In genomic region chr19:52296400-52296772, GRCh38 we compare ENCODE assay signal across 9 cellular contexts. TPM values are rescaled to one million over a fixed set of nuclear protein-coding genes. Genes with fewer than 3 reads are reported as not detected.
A peak's percentile ranks its signal among the peaks of the same experiment; 100 is the strongest.
DNase-seq lines count a peak whose midpoint lies in the region; ATAC-seq, FAIRE-seq and TF ChIP-seq lines count a peak whose summit lies in the region.
"Had no signal": no experiment of that assay in that cellular context is flagged by ENCODE, and none has a peak within 500 bp of the region (broad histone marks: within the 10 kb centered on the region; RNA-seq: fewer than 3 reads in every experiment).

No MANE protein-coding gene starts in this region.

- intact Hi-C loops in OCI-LY7 (cut with micrococcal nuclease; ENCODE audit: unreplicated experiment) = loop anchor here (2.0 kb wide), 1 partner anchor 268 kb away; the partner anchor contains the start of gene ZNF614
- intact Hi-C loops in endothelial cell of umbilical vein (cut with micrococcal nuclease) = loop anchor here (2.0 kb wide), 1 partner anchor 40 kb away; the partner anchor contains the start of gene ZNF610

- CTCF ChIA-PET in OCI-LY7 (lab: Charles Lee; ENCODE audit: unreplicated experiment) = no interaction called here
- CTCF ChIA-PET in endothelial cell of umbilical vein (lab: Charles Lee) = no interaction called here

- H3K4me3 ChIP-seq in OCI-LY7 (ENCODE audit: low read depth, low read length, poor library complexity, severe bottlenecking) (peak overlapping the region; percentile 93), endothelial cell of umbilical vein (replicated peaks in 1 of 3; ENCODE audit: insufficient read depth in 1 of 3, low read depth in 1 of 3, low read length in 3 of 3) (peak overlapping the region; percentile 30 to 66 (median 58)), neuronal stem cell (ENCODE audit: low read length in 2 of 2) (peak overlapping the region; percentile 80 to 97)

- H4K8ac ChIP-seq in neuronal stem cell (ENCODE audit: low read depth, low read length) = no peak overlapping the region

- no peak overlapping the region for H2BK5ac ChIP-seq in neuronal stem cell (ENCODE audit: low read length)

- FAIRE-seq in endothelial cell of umbilical vein (lab: Jason Lieb, UNC) (no peak), GM12891 (lab: Jason Lieb, UNC) (no peak)
- FAIRE-seq: TTC549 had no signal

- H2AK5ac ChIP-seq in neuronal stem cell (ENCODE audit: low read depth, low read length) = no peak overlapping the region

- H3K27me3 ChIP-seq in endothelial cell of umbilical vein (ENCODE audit: control insufficient read depth in 2 of 2, insufficient read depth in 2 of 2, low read length in 2 of 2) (no peaks in the 10 kb centered on the region), neuronal stem cell (ENCODE audit: control insufficient read depth in 3 of 3, insufficient read depth in 3 of 3, low read depth in 1 of 3, low read length in 3 of 3) (no peaks in the 10 kb centered on the region)

- no peak overlapping the region for H2BK12ac ChIP-seq in neuronal stem cell (ENCODE audit: low read length)

- H3K9me3 ChIP-seq in OCI-LY7 (ENCODE audit: low read length) (peaks cover 14% of the 10 kb centered on the region; the same call in 1 of the 2 replicates), endothelial cell of umbilical vein (replicated peaks; ENCODE audit: control insufficient read depth, insufficient read depth, low read length) (no peaks in the 10 kb centered on the region), neuronal stem cell (replicated peaks in 1 of 2; ENCODE audit: control insufficient read depth in 2 of 2, insufficient read depth in 1 of 2, low read depth in 1 of 2, low read length in 2 of 2) (peaks cover 3 to 37% of the 10 kb centered on the region in 2 donors)

- H4K91ac ChIP-seq in neuronal stem cell (ENCODE audit: low read depth, low read length, poor library complexity) = no peak overlapping the region

- peaks cover 5% of the 10 kb centered on the region for H3K79me1 ChIP-seq in neuronal stem cell (ENCODE audit: low read depth, low read length)

- no peak overlapping the region for H3K14ac ChIP-seq in neuronal stem cell (ENCODE audit: low read length)

- TF ChIP-seq POLR2A in endothelial cell of umbilical vein (IDR thresholded peaks at IDR 0.05; ENCODE audit: low read depth, low read length) = no peak
- TF ChIP-seq POLR2A in GM12891 (IDR thresholded peaks at IDR 0.05; ENCODE audit: low read depth, low read length) = no peak

- H3K9me2 ChIP-seq in OCI-LY7 (ENCODE audit: insufficient read depth, low read length) = no peaks in the 10 kb centered on the region

- no peak overlapping the region for H3K23ac ChIP-seq in neuronal stem cell (ENCODE audit: low read depth, low read length, poor library complexity)

- WGBS in neuronal stem cell (ENCODE audit: extremely low coverage in 2 of 2, insufficient read length in 2 of 2, insufficient replicate concordance in 1 of 2), 2 donors = no CpG with 5 or more reads among the region's 8 CpGs

- DNase-seq in OCI-LY7 (ENCODE audit: low spot score) (no peak), endothelial cell of umbilical vein (ENCODE audit: low read depth, low spot score) (no peak), neuronal stem cell (ENCODE audit: low spot score) (no peak), GM12891 (ENCODE audit: insufficient read length, low spot score) (no peak), NCI-H2081 (lab: John Stamatoyannopoulos, UW) (no peak), NCI-H1105 (lab: John Stamatoyannopoulos, UW) (no peak)
- DNase-seq in activated CD4-positive, CD25-positive, alpha-beta regulatory T cell (lab: John Stamatoyannopoulos, UW) = no peak

- dilution Hi-C loops in endothelial cell of umbilical vein (cut with MboI; ENCODE audit: extremely low pct_ligation_motif_present, low sequenced_read_pairs) = no loop called here

- H3K18ac ChIP-seq in neuronal stem cell (ENCODE audit: low read length) = no peak overlapping the region

- H3K9ac ChIP-seq in endothelial cell of umbilical vein (replicated peaks; ENCODE audit: extremely low read depth, insufficient read depth, low read length) = peak overlapping the region; percentile 32
- H3K9ac ChIP-seq in neuronal stem cell (ENCODE audit: low read depth, low read length, poor library complexity) = no peak overlapping the region

- H3K9me1 ChIP-seq in endothelial cell of umbilical vein (replicated peaks; ENCODE audit: control insufficient read depth, extremely low read depth, insufficient read depth, low read length) = no peaks in the 10 kb centered on the region

- H4K20me1 ChIP-seq in OCI-LY7 (ENCODE audit: insufficient read depth, low read length) = no peaks in the 10 kb centered on the region
- no peaks in the 10 kb centered on the region for H4K20me1 ChIP-seq in endothelial cell of umbilical vein (replicated peaks; ENCODE audit: control insufficient read depth, extremely low read depth, insufficient read depth, low read length)

- H3K4me1 ChIP-seq in OCI-LY7 (ENCODE audit: insufficient read depth, low read length, poor library complexity, severe bottlenecking) = peaks cover 12% of the 10 kb centered on the region
- H3K4me1 ChIP-seq in endothelial cell of umbilical vein (ENCODE audit: control insufficient read depth, extremely low read depth, insufficient read depth, low read length) = peaks cover 4% of the 10 kb centered on the region
- H3K4me1 ChIP-seq in neuronal stem cell (ENCODE audit: control insufficient read depth in 2 of 2, insufficient read depth in 1 of 2, low read depth in 1 of 2, low read length in 2 of 2) = peaks cover 0 to 6% of the 10 kb centered on the region in 2 donors

- no peak overlapping the region for H2BK15ac ChIP-seq in neuronal stem cell (ENCODE audit: low read length)

- BruUV-seq in OCI-LY7 (replicated peaks; lab: Mats Ljungman, UMichigan) (no TSS peak), endothelial cell of umbilical vein (replicated peaks; lab: Mats Ljungman, UMichigan) (TSS peak; percentile 60)

- H2AFZ ChIP-seq in OCI-LY7 (ENCODE audit: low read length) = peak overlapping the region; percentile 64; the same call in 1 of the 2 replicates
- H2AFZ ChIP-seq in endothelial cell of umbilical vein (ENCODE audit: low read depth, low read length) = peak overlapping the region; percentile 64
- H2AFZ ChIP-seq in neuronal stem cell (ENCODE audit: low read length) = peak overlapping the region; percentile 87

- H3K36me3 ChIP-seq in OCI-LY7 (ENCODE audit: insufficient read depth, low read length) = peaks cover 50% of the 10 kb centered on the region
- H3K36me3 ChIP-seq in endothelial cell of umbilical vein (ENCODE audit: control insufficient read depth in 2 of 2, extremely low read depth in 1 of 2, insufficient read depth in 2 of 2, low read length in 2 of 2) = peaks cover 4 to 7% of the 10 kb centered on the region in 2 experiments
- peaks cover 19 to 55% of the 10 kb centered on the region in 2 donors for H3K36me3 ChIP-seq in neuronal stem cell (replicated peaks in 1 of 2; ENCODE audit: control insufficient read depth in 2 of 2, insufficient read depth in 2 of 2, low read length in 2 of 2)

- no peak overlapping the region for H3K4ac ChIP-seq in neuronal stem cell (ENCODE audit: low read length)

- TF ChIP-seq CTCF in OCI-LY7 (conservative IDR thresholded peaks at IDR 0.05; ENCODE audit: low read length) = no peak
- TF ChIP-seq CTCF in endothelial cell of umbilical vein (IDR thresholded peaks at IDR 0.05; ENCODE audit: extremely low read depth in 1 of 2, insufficient read depth in 1 of 2, low read depth in 1 of 2, low read length in 2 of 2) = no peak

- POLR2A ChIA-PET in OCI-LY7 (lab: Charles Lee) (no interaction called here), endothelial cell of umbilical vein (lab: Charles Lee) (no interaction called here)

- H3K27ac ChIP-seq in OCI-LY7 (ENCODE audit: low read depth, low read length, poor library complexity, severe bottlenecking) (no peak overlapping the region), endothelial cell of umbilical vein (ENCODE audit: insufficient read depth, low read depth, low read length) (no peak overlapping the region), neuronal stem cell (replicated peaks; ENCODE audit: low read length) (no peak overlapping the region)

- H3K79me2 ChIP-seq in OCI-LY7 (ENCODE audit: insufficient read depth, low read depth, low read length) = peaks cover 22% of the 10 kb centered on the region
- H3K79me2 ChIP-seq in endothelial cell of umbilical vein (ENCODE audit: control insufficient read depth, insufficient read depth, low read length) = peaks cover 3% of the 10 kb centered on the region

- H2BK120ac ChIP-seq in neuronal stem cell (ENCODE audit: low read depth, low read length) = no peak overlapping the region

- H3K4me2 ChIP-seq in OCI-LY7 (ENCODE audit: low read length) (peak overlapping the region; percentile 92), endothelial cell of umbilical vein (ENCODE audit: insufficient read depth, low read length) (peak overlapping the region; percentile 81), neuronal stem cell (ENCODE audit: insufficient read depth, low read length, poor library complexity, severe bottlenecking) (peak overlapping the region; percentile 54)

- peak; percentile 4 for ATAC-seq in GM21515 (IDR thresholded peaks at IDR 0.05; ENCODE audit: unreplicated experiment)

RNA-seq across cellular contexts. Expression of gene ZNF480, which starts 0.6 kb away (rescaled TPM):
- 9.3 and 12.0 TPM in 2 replicates for total RNA-seq in OCI-LY7 (2014; rRNA removed; shearing (Covaris generic))
- total RNA-seq in OCI-LY7 (2022) (15.5 and 16.0 TPM in 2 replicates), endothelial cell of umbilical vein (9.2 and 10.0 TPM in 2 replicates)
- polyA plus RNA-seq in endothelial cell of umbilical vein = 2.0 and 3.6 TPM in 2 replicates
- polyA plus RNA-seq in endothelial cell of umbilical vein (2011; cell fraction: cytosol; rRNA removed) = 4.2 and 6.5 TPM in 2 replicates
- 3.4 and 4.0 TPM in 2 replicates for polyA plus RNA-seq in endothelial cell of umbilical vein (2011; cell fraction: nucleus; rRNA removed)
- polyA plus RNA-seq in endothelial cell of umbilical vein (2012) = 18.2 and 20.8 TPM in 2 replicates
- polyA minus RNA-seq in endothelial cell of umbilical vein = 4.7 and 9.4 TPM in 2 replicates
- polyA minus RNA-seq in endothelial cell of umbilical vein (2011; cell fraction: cytosol; rRNA and poly(A)+ RNA removed) = 5.6 TPM
- 3.3 and 6.7 TPM in 2 replicates for polyA minus RNA-seq in endothelial cell of umbilical vein (2011; cell fraction: nucleus; rRNA and poly(A)+ RNA removed)
- 8.6 TPM for polyA plus RNA-seq in neuronal stem cell (2013, experiment 1 of 2)
- 8.6 TPM for polyA plus RNA-seq in neuronal stem cell (2013, experiment 2 of 2)
- 3.2 TPM for polyA plus RNA-seq in GM12891 (2012; ENCODE audit: low read depth, missing spikeins)

RNA-seq across cellular contexts. Expression of gene ZNF766, which starts 27.0 kb away (rescaled TPM):
- 15.5 and 17.1 TPM in 2 replicates for total RNA-seq in OCI-LY7 (2014; rRNA removed; shearing (Covaris generic))
- total RNA-seq in OCI-LY7 (2022) = 15.8 and 26.4 TPM in 2 replicates
- total RNA-seq in endothelial cell of umbilical vein = 8.9 and 9.1 TPM in 2 replicates
- 1.8 and 2.9 TPM in 2 replicates for polyA plus RNA-seq in endothelial cell of umbilical vein
- polyA plus RNA-seq in endothelial cell of umbilical vein (2011; cell fraction: cytosol; rRNA removed) = 3.9 and 4.3 TPM in 2 replicates
- polyA plus RNA-seq in endothelial cell of umbilical vein (2011; cell fraction: nucleus; rRNA removed) = 3.8 and 5.5 TPM in 2 replicates
- polyA plus RNA-seq in endothelial cell of umbilical vein (2012) = 9.3 and 11.4 TPM in 2 replicates
- 5.4 and 8.8 TPM in 2 replicates for polyA minus RNA-seq in endothelial cell of umbilical vein
- 5.3 TPM for polyA minus RNA-seq in endothelial cell of umbilical vein (2011; cell fraction: cytosol; rRNA and poly(A)+ RNA removed)
- polyA minus RNA-seq in endothelial cell of umbilical vein (2011; cell fraction: nucleus; rRNA and poly(A)+ RNA removed) = 4.0 and 6.5 TPM in 2 replicates
- 18.9 TPM for polyA plus RNA-seq in neuronal stem cell (2013, experiment 1 of 2)
- polyA plus RNA-seq in neuronal stem cell (2013, experiment 2 of 2) = 17.1 TPM
- polyA plus RNA-seq in GM12891 (2012; ENCODE audit: low read depth, missing spikeins) = 9.8 TPM

RNA-seq across cellular contexts. Expression of gene ZNF610, which starts 39.7 kb away (rescaled TPM):
- 0.13 and 0.54 TPM in 2 replicates for total RNA-seq in OCI-LY7 (2014; rRNA removed; shearing (Covaris generic))
- total RNA-seq in OCI-LY7 (2022) (2.1 and 2.6 TPM in 2 replicates), endothelial cell of umbilical vein (0.97 and 1.1 TPM in 2 replicates)
- 1.3 and 1.7 TPM in 2 replicates for polyA plus RNA-seq in endothelial cell of umbilical vein
- polyA plus RNA-seq in endothelial cell of umbilical vein (2011; cell fraction: cytosol; rRNA removed) = 1.3 and 1.6 TPM in 2 replicates
- polyA plus RNA-seq in endothelial cell of umbilical vein (2011; cell fraction: nucleus; rRNA removed) = 3.5 and 3.7 TPM in 2 replicates
- polyA plus RNA-seq in endothelial cell of umbilical vein (2012) = 0.93 and 1.4 TPM in 2 replicates
- 2.2 and 2.5 TPM in 2 replicates for polyA minus RNA-seq in endothelial cell of umbilical vein
- polyA minus RNA-seq in endothelial cell of umbilical vein (2011; cell fraction: cytosol; rRNA and poly(A)+ RNA removed) = not detected
- polyA minus RNA-seq in endothelial cell of umbilical vein (2011; cell fraction: nucleus; rRNA and poly(A)+ RNA removed) = 1.4 and 3.7 TPM in 2 replicates
- 15.9 TPM for polyA plus RNA-seq in neuronal stem cell (2013, experiment 1 of 2)
- 14.3 TPM for polyA plus RNA-seq in neuronal stem cell (2013, experiment 2 of 2)
- polyA plus RNA-seq in GM12891 (2012; ENCODE audit: low read depth, missing spikeins) = 1.1 TPM
